Comparison of ENCODE assay signal across 23 cellular contexts in the genomic region with DNA sequence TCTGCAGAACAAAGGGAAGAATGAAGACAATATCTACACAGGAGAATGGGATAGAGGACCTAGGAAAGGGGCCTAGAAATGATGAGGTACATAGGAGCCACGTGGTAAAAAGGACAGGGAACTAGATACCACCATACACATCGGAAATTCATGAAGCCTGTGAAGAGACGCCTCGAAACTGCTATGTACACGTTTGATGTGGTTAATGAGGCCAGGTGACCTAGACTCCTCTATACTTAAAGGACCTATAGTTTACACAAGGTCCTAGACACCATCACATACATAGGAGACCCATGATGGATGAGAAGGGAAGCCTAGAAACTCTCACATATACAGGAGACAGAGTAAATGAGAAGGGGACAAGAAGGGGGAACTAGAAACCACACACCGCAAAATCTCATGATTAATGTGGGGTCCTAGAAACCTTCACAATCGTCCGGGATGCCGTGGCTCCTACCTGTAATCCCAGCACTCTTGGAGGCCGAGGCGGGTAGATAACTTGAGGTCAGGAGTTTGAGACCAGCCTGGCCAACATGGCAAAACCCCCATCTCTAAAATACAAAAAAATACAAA. TPM values are rescaled to one million over a fixed set of nuclear protein-coding genes. Genes with fewer than 3 reads are reported as not detected.
"Had no signal": no experiment of that assay in that cellular context is flagged by ENCODE, and none has a peak within 500 bp of the region (broad histone marks: within the 10 kb centered on the region; RNA-seq: fewer than 3 reads in every experiment).

No MANE protein-coding gene starts in this region.

- H3K4me1 ChIP-seq: SJSA1 had no signal

- H3K4me3 ChIP-seq: MG63, SJSA1, SK-N-MC had no signal

- H3K27ac ChIP-seq: SJSA1, SK-N-MC had no signal

- H3K36me3 ChIP-seq: MG63 had no signal

- DNase-seq: Karpas-422; KG1; MG63; NCI-H1092 treated with DMSO at 0.1 percent for 48 hours; NCI-H1436; NCI-H187; NCI-H2029; NCI-H2081 treated with DMSO at 0.1 percent for 48 hours; NCI-H2171; NCI-H226; NCI-H446; NCI-H510A; NCI-H524 treated with DMSO at 0.1 percent for 48 hours; NCI-H69; NCI-H774; NK-92 treated with Interleukin-12 subunit alpha and Interleukin-12 subunit beta, amount 100 ng/mL, for 24 hours; PC-3; SIG-M5 had no signal

- ATAC-seq: Panc1, PC-3 had no signal

- H3K9me3 ChIP-seq: SJSA1 had no signal

- H3K27me3 ChIP-seq: MG63, SJSA1 had no signal

RNA-seq across cellular contexts. Expression of gene EMID1, which starts 38.3 kb away (rescaled TPM):
- total RNA-seq: HT-29, OCI-LY7 had no signal
